In genomic region chr13:46369506-46370268, GRCh38 we compare ENCODE assay signal across 9 cellular contexts. TPM values are rescaled to one million over a fixed set of nuclear protein-coding genes. Genes with fewer than 3 reads are reported as not detected.
A peak's percentile ranks its signal among the peaks of the same experiment; 100 is the strongest.
DNase-seq lines count a peak whose midpoint lies in the region; ATAC-seq and TF ChIP-seq lines count a peak whose summit lies in the region.
"Had no signal": no experiment of that assay in that cellular context is flagged by ENCODE, and none has a peak within 500 bp of the region (broad histone marks: within the 10 kb centered on the region; RNA-seq: fewer than 3 reads in every experiment).

No MANE protein-coding gene starts in this region.

- no peak for TF ChIP-seq EP300 in suprapubic skin (IDR thresholded peaks at IDR 0.05)
- TF ChIP-seq EP300 in tibial nerve (IDR thresholded peaks at IDR 0.05), result peak in 1 of 2 donors; percentile 63

- DNase-seq in epithelial cell of esophagus (ENCODE audit: low read depth) (peak; percentile 18), suprapubic skin (ENCODE audit: low spot score in 2 of 2) (no peak), medulla oblongata (ENCODE audit: extremely low spot score) (no peak), NCI-H1694 (lab: John Stamatoyannopoulos, UW) (no peak), tibial nerve (ENCODE audit: low spot score in 2 of 2) (no peak)
- DNase-seq: heart right ventricle had no signal

- H3K27me3 ChIP-seq in suprapubic skin (no peaks in the 10 kb centered on the region), tibial nerve (no peaks in the 10 kb centered on the region)

- TF ChIP-seq CTCF in epithelial cell of esophagus (IDR thresholded peaks at IDR 0.05; ENCODE audit: insufficient read depth, low read depth, low read length, missing control alignments) (no peak), suprapubic skin (IDR thresholded peaks at IDR 0.05) (no peak), tibial nerve (IDR thresholded peaks at IDR 0.05) (no peak)

- peaks cover 12% of the 10 kb centered on the region for H3K4me1 ChIP-seq in suprapubic skin
- peaks cover 0 to 17% (median 4%) of the 10 kb centered on the region in 4 donors for H3K4me1 ChIP-seq in tibial nerve

- H3K36me3 ChIP-seq in suprapubic skin (no peaks in the 10 kb centered on the region), tibial nerve (peaks cover 0 to 11% (median 0%) of the 10 kb centered on the region in 3 donors)

- 57% methylated on average over 4 of the region's 4 CpGs for WGBS in suprapubic skin
- WGBS in tibial nerve, 2 donors, result 13 to 23% methylated on average over 4 of the region's 4 CpGs

- H3K4me3 ChIP-seq in epithelial cell of esophagus (ENCODE audit: low read length) (no peak overlapping the region), suprapubic skin (no peak overlapping the region), tibial nerve (peak overlapping the region in 1 of 4 donors; percentile 5)
- H3K4me3 ChIP-seq: heart right ventricle had no signal

- no peak for TF ChIP-seq POLR2A in suprapubic skin (IDR thresholded peaks at IDR 0.05)
- no peak for TF ChIP-seq POLR2A in tibial nerve (IDR thresholded peaks at IDR 0.05)

- H3K9me3 ChIP-seq in suprapubic skin (no peaks in the 10 kb centered on the region), tibial nerve (no peaks in the 10 kb centered on the region)
- H3K9me3 ChIP-seq: heart right ventricle had no signal

- H3K27ac ChIP-seq in suprapubic skin, result peak overlapping the region; percentile 80
- peak overlapping the region in 1 of 4 donors; percentile 53 for H3K27ac ChIP-seq in tibial nerve

- ATAC-seq in GM19438 (IDR thresholded peaks at IDR 0.05; ENCODE audit: low read depth, unreplicated experiment), result peak; percentile 77
- ATAC-seq in HG03103 (IDR thresholded peaks at IDR 0.05; ENCODE audit: low read depth, unreplicated experiment), result peak; percentile 48

RNA-seq across cellular contexts. Expression of gene RUBCNL, which starts 17.4 kb away (rescaled TPM):
- 1 to 10 TPM in 3 of 4 donors, under 1 TPM in 1; 0.57 to 3.9 (median 2.5) TPM for total RNA-seq in suprapubic skin
- 10 to 100 TPM in 1 of 4 donors, 1 to 10 TPM in 3; 2.0 to 18.3 (median 5.0) TPM for total RNA-seq in tibial nerve
- total RNA-seq: HT-29 had no signal
